In genomic region chr5:523658-524441, GRCh38 we compare ENCODE assay signal across 13 cellular contexts. TPM values are rescaled to one million over a fixed set of nuclear protein-coding genes. Genes with fewer than 3 reads are reported as not detected.
DNase-seq lines count a peak whose midpoint lies in the region; ATAC-seq and TF ChIP-seq lines count a peak whose summit lies in the region.
"Had no signal": no experiment of that assay in that cellular context is flagged by ENCODE, and none has a peak within 500 bp of the region (broad histone marks: within the 10 kb centered on the region; RNA-seq: fewer than 3 reads in every experiment).

No MANE protein-coding gene starts in this region.

- H3K36me3 Mint-ChIP-seq in activated T-cell treated with anti-CD3 and anti-CD28 coated beads, Interleukin-2, amount 50 U/mL, for 72 hours (ENCODE audit: insufficient read depth in 2 of 2) = no peaks in the 10 kb centered on the region
- H3K36me3 Mint-ChIP-seq in activated B cell treated with CpG ODN at 0.5 μM for 24 hours (ENCODE audit: low read depth) = no peaks in the 10 kb centered on the region

- H3K27ac ChIP-seq in stomach = peak overlapping the region in 4 of 5 donors; percentile 8 to 60 (median 54)
- H3K27ac ChIP-seq: testis had no signal

- no peaks in the 10 kb centered on the region for H3K9me3 Mint-ChIP-seq in activated T-cell treated with anti-CD3 and anti-CD28 coated beads, Interleukin-2, amount 50 U/mL, for 72 hours
- H3K9me3 Mint-ChIP-seq in activated B cell treated with CpG ODN at 0.5 μM for 24 hours = no peaks in the 10 kb centered on the region

- no peaks in the 10 kb centered on the region for H3K9me3 ChIP-seq in stomach
- H3K9me3 ChIP-seq: testis had no signal

- CTCF ChIA-PET in activated B cell treated with CpG ODN at 0.5 μM for 24 hours (lab: Charles Lee) = no interaction called here

- peaks cover 26% of the 10 kb centered on the region for H3K4me1 Mint-ChIP-seq in activated T-cell treated with anti-CD3 and anti-CD28 coated beads, Interleukin-2, amount 50 U/mL, for 72 hours (ENCODE audit: low read depth)
- H3K4me1 Mint-ChIP-seq in activated B cell treated with CpG ODN at 0.5 μM for 24 hours = peaks cover 34% of the 10 kb centered on the region

- H3K27ac Mint-ChIP-seq in activated T-cell treated with anti-CD3 and anti-CD28 coated beads, Interleukin-2, amount 50 U/mL, for 72 hours = no peak overlapping the region
- H3K27ac Mint-ChIP-seq in activated B cell treated with CpG ODN at 0.5 μM for 24 hours = no peak overlapping the region

- ATAC-seq in activated T-cell treated with anti-CD3 and anti-CD28 coated beads, Interleukin-2, amount 50 U/mL, for 72 hours (replicated peaks in 1 of 2) = no peak
- no peak for ATAC-seq in activated B cell treated with CpG ODN at 0.5 μM for 24 hours (ENCODE audit: low read depth)
- no peak for ATAC-seq in GM21619 (IDR thresholded peaks at IDR 0.05; ENCODE audit: unreplicated experiment)
- no peak for ATAC-seq in HG02623 (IDR thresholded peaks at IDR 0.05; ENCODE audit: unreplicated experiment)
- ATAC-seq: left ventricle myocardium superior, SK-N-SH treated with all-trans-retinoic acid at 6 μM for 48 hours had no signal

- H3K4me1 ChIP-seq in stomach = peaks cover 19 to 42% (median 31%) of the 10 kb centered on the region in 4 donors

- no peak for TF ChIP-seq CTCF in activated B cell treated with CpG ODN at 0.5 μM for 24 hours (IDR thresholded peaks at IDR 0.05)
- no peak for TF ChIP-seq CTCF in stomach (IDR thresholded peaks at IDR 0.05)

- H3K4me3 ChIP-seq in stomach = peak overlapping the region; percentile 26 to 46 (median 34)

- no peak for TF ChIP-seq POLR2A in stomach (IDR thresholded peaks at IDR 0.05)

- H3K27me3 Mint-ChIP-seq in activated T-cell treated with anti-CD3 and anti-CD28 coated beads, Interleukin-2, amount 50 U/mL, for 72 hours (ENCODE audit: low read depth) = peaks cover 50% of the 10 kb centered on the region
- H3K27me3 Mint-ChIP-seq in activated B cell treated with CpG ODN at 0.5 μM for 24 hours = peaks cover 57% of the 10 kb centered on the region

- H3K27me3 ChIP-seq in stomach = peaks cover 35 to 100% (median 92%) of the 10 kb centered on the region in 3 donors
- H3K27me3 ChIP-seq: testis had no signal

- 0 to 5% (median 2%) methylated on average over 17 to 93 of the region's 93 CpGs for WGBS in stomach, 5 donors

- no peak for DNase-seq in activated T-cell treated with anti-CD3 and anti-CD28 coated beads, Interleukin-2, amount 50 U/mL, for 72 hours
- no peak for DNase-seq in activated T-cell treated with anti-CD3 and anti-CD28 coated beads, Interleukin-2, amount 50 U/mL, for 48 hours
- no peak for DNase-seq in activated B cell treated with CpG ODN at 0.5 μM for 24 hours
- DNase-seq in iris pigment epithelial cell (ENCODE audit: low read depth) = peak; percentile 4
- no peak for DNase-seq in stomach
- DNase-seq in activated naive CD4-positive, alpha-beta T cell treated with Interleukin-2 at 50 U/mL for 16 hours = no peak
- DNase-seq: activated CD4-positive, CD25-positive, alpha-beta regulatory T cell treated with anti-CD3 and anti-CD28 coated beads, Interleukin-2, amount 50 U/mL, for 72 hours; central memory CD4-positive, alpha-beta T cell; left ventricle myocardium superior; testis had no signal

- H3K36me3 ChIP-seq in stomach = no peaks in the 10 kb centered on the region

- peak overlapping the region; percentile 27 to 41 for H3K4me3 Mint-ChIP-seq in activated T-cell treated with anti-CD3 and anti-CD28 coated beads, Interleukin-2, amount 50 U/mL, for 72 hours
- peak overlapping the region; percentile 24 for H3K4me3 Mint-ChIP-seq in activated B cell treated with CpG ODN at 0.5 μM for 24 hours

- intact Hi-C loops in activated B cell treated with CpG ODN at 0.5 μM for 24 hours (cut with micrococcal nuclease) (no loop called here), stomach (cut with DNase I; ENCODE audit: low total_unique reads) (no loop called here)

- no peak for TF ChIP-seq EP300 in stomach (IDR thresholded peaks at IDR 0.05)

- POLR2A ChIA-PET in activated B cell treated with CpG ODN at 0.5 μM for 24 hours (lab: Charles Lee) = no interaction called here

RNA-seq across cellular contexts. Expression of gene SLC9A3, which starts 0.4 kb away (rescaled TPM):
- 1 to 10 TPM; 1.3 to 1.8 TPM for total RNA-seq in activated T-cell treated with anti-CD3 and anti-CD28 coated beads, Interleukin-2, amount 50 U/mL, for 72 hours
- 0.20 and 0.42 TPM in 2 replicates for total RNA-seq in activated B cell treated with CpG ODN at 0.5 μM for 24 hours
- total RNA-seq in stomach = 100 to 1,000 TPM in 2 of 5 donors, 10 to 100 TPM in 2, 1 to 10 TPM in 1; 7.8 to 142 (median 68.0) TPM
- 10 to 100 TPM in 1 of 3 donors, 1 to 10 TPM in 2; 2.7 to 15.7 (median 5.9) TPM for polyA plus RNA-seq in stomach
